In genomic region chr10:76555271-76555670, GRCh38 we compare ENCODE assay signal across 16 cellular contexts.
DNase-seq lines count a peak whose midpoint lies in the region; ATAC-seq and TF ChIP-seq lines count a peak whose summit lies in the region.
"Had no signal": no experiment of that assay in that cellular context is flagged by ENCODE, and none has a peak within 500 bp of the region (broad histone marks: within the 10 kb centered on the region; RNA-seq: fewer than 3 reads in every experiment).

No MANE protein-coding gene starts in this region.

- H3K4me2 ChIP-seq in hepatocyte = no peak overlapping the region
- H3K4me2 ChIP-seq: GM23338 had no signal

- H4K20me1 ChIP-seq in hepatocyte (ENCODE audit: insufficient read depth, poor library complexity, severe bottlenecking) = no peaks in the 10 kb centered on the region

- H3K27ac ChIP-seq in cardiac muscle cell = peak overlapping the region; percentile 88
- H3K27ac ChIP-seq in left ventricle myocardium inferior (replicated peaks) = no peak overlapping the region
- H3K27ac ChIP-seq in hepatocyte = peak overlapping the region; percentile 85
- peak overlapping the region in 3 of 4 donors; percentile 66 to 73 (median 70) for H3K27ac ChIP-seq in sigmoid colon
- H3K27ac ChIP-seq in vagina = peak overlapping the region; percentile 67
- H3K27ac ChIP-seq in right lobe of liver = no peak overlapping the region
- H3K27ac ChIP-seq: 22Rv1 had no signal

- no peak overlapping the region for H3K4me3 ChIP-seq in cardiac muscle cell
- no peak overlapping the region for H3K4me3 ChIP-seq in left ventricle myocardium inferior
- H3K4me3 ChIP-seq in hepatocyte = no peak overlapping the region
- no peak overlapping the region for H3K4me3 ChIP-seq in sigmoid colon
- no peak overlapping the region for H3K4me3 ChIP-seq in vagina
- no peak overlapping the region for H3K4me3 ChIP-seq in right lobe of liver
- H3K4me3 ChIP-seq: GM23338 had no signal

- no peak for TF ChIP-seq CTCF in cardiac muscle cell (IDR thresholded peaks at IDR 0.05; ENCODE audit: low read depth, low read length)
- no peak for TF ChIP-seq CTCF in left ventricle myocardium inferior (IDR thresholded peaks at IDR 0.05; ENCODE audit: borderline replicate concordance)
- TF ChIP-seq CTCF in hepatocyte (IDR thresholded peaks at IDR 0.05; ENCODE audit: poor library complexity) = no peak
- TF ChIP-seq CTCF in sigmoid colon (IDR thresholded peaks at IDR 0.05) = no peak
- TF ChIP-seq CTCF in vagina (IDR thresholded peaks at IDR 0.05) = no peak
- TF ChIP-seq CTCF in right lobe of liver (IDR thresholded peaks at IDR 0.05) = no peak

- DNase-seq in cardiac muscle cell (ENCODE audit: low read depth in 1 of 2, low spot score in 1 of 2) = no peak
- DNase-seq in left ventricle myocardium inferior = no peak
- DNase-seq in hepatocyte (ENCODE audit: low spot score) = no peak
- no peak for DNase-seq in sigmoid colon
- no peak for DNase-seq in vagina (ENCODE audit: extremely low spot score in 2 of 2)
- DNase-seq in LoVo (ENCODE audit: low spot score) = no peak
- DNase-seq in right lobe of liver = no peak
- DNase-seq: CD8-positive, alpha-beta T cell; COR-L47; DMS153; DMS79 treated with DMSO at 0.1 percent for 48 hours; EL; H7 had no signal

- ATAC-seq in GM21390 (IDR thresholded peaks at IDR 0.05; ENCODE audit: unreplicated experiment) (no peak), right lobe of liver (no peak)
- ATAC-seq: CD8-positive, alpha-beta T cell; GM23338 had no signal

- no peak for TF ChIP-seq EP300 in sigmoid colon (IDR thresholded peaks at IDR 0.05)

- H3K9me2 ChIP-seq in hepatocyte (replicated peaks; ENCODE audit: insufficient read depth) = no peaks in the 10 kb centered on the region

- intact Hi-C loops in left ventricle myocardium inferior (cut with micrococcal nuclease) = no loop called here
- intact Hi-C loops in sigmoid colon (cut with DNase I) = loop anchor here (5.0 to 10.0 kb wide), 2 partner anchors 87 to 300 kb away; no protein-coding TSS in a partner anchor
- intact Hi-C loops in vagina (cut with DNase I) = loop anchor here (10.0 kb wide), 1 partner anchor 440 kb away; no protein-coding TSS in a partner anchor
- intact Hi-C loops in right lobe of liver (cut with DNase I) = no loop called here

- H3K4me1 ChIP-seq in cardiac muscle cell (ENCODE audit: low read depth) (peaks cover 88% of the 10 kb centered on the region), left ventricle myocardium inferior (peaks cover 29% of the 10 kb centered on the region), hepatocyte (ENCODE audit: insufficient read depth) (peaks cover 20% of the 10 kb centered on the region), sigmoid colon (peaks cover 0 to 82% (median 64%) of the 10 kb centered on the region in 4 donors), vagina (peaks cover 67% of the 10 kb centered on the region), right lobe of liver (peaks cover 0 to 17% (median 8%) of the 10 kb centered on the region in 4 donors)

- 81% methylated on average over 1 of the region's 1 CpG for WGBS in hepatocyte (ENCODE audit: low lambda C conversion rate, missing lambda C conversion rate)
- WGBS in sigmoid colon, 2 donors = 79 to 85% methylated on average over 1 of the region's 1 CpG
- 56% methylated on average over 1 of the region's 1 CpG for WGBS in right lobe of liver (ENCODE audit: insufficient coverage, low coverage, low lambda C conversion rate, missing lambda C conversion rate)

- no peaks in the 10 kb centered on the region for H3K9me3 ChIP-seq in cardiac muscle cell (ENCODE audit: low read depth)
- no peaks in the 10 kb centered on the region for H3K9me3 ChIP-seq in left ventricle myocardium inferior (replicated peaks)
- no peaks in the 10 kb centered on the region for H3K9me3 ChIP-seq in hepatocyte (ENCODE audit: low read depth)
- H3K9me3 ChIP-seq in sigmoid colon = no peaks in the 10 kb centered on the region
- H3K9me3 ChIP-seq in vagina = no peaks in the 10 kb centered on the region
- H3K9me3 ChIP-seq in right lobe of liver = no peaks in the 10 kb centered on the region

- no peak overlapping the region for H2AFZ ChIP-seq in hepatocyte
- H2AFZ ChIP-seq: GM23338 had no signal

- no peaks in the 10 kb centered on the region for H3K27me3 ChIP-seq in cardiac muscle cell
- H3K27me3 ChIP-seq in left ventricle myocardium inferior (ENCODE audit: low read depth) = no peaks in the 10 kb centered on the region
- H3K27me3 ChIP-seq in hepatocyte = no peaks in the 10 kb centered on the region
- no peaks in the 10 kb centered on the region for H3K27me3 ChIP-seq in sigmoid colon
- H3K27me3 ChIP-seq in vagina = no peaks in the 10 kb centered on the region
- H3K27me3 ChIP-seq in right lobe of liver = no peaks in the 10 kb centered on the region

- H3K36me3 ChIP-seq in cardiac muscle cell = no peaks in the 10 kb centered on the region
- H3K36me3 ChIP-seq in left ventricle myocardium inferior = no peaks in the 10 kb centered on the region
- no peaks in the 10 kb centered on the region for H3K36me3 ChIP-seq in hepatocyte (replicated peaks; ENCODE audit: insufficient read depth, low read depth)
- no peaks in the 10 kb centered on the region for H3K36me3 ChIP-seq in sigmoid colon
- no peaks in the 10 kb centered on the region for H3K36me3 ChIP-seq in vagina
- no peaks in the 10 kb centered on the region for H3K36me3 ChIP-seq in right lobe of liver

- TF ChIP-seq POLR2A in sigmoid colon (IDR thresholded peaks at IDR 0.05) (no peak), vagina (IDR thresholded peaks at IDR 0.05) (no peak), right lobe of liver (IDR thresholded peaks at IDR 0.05) (no peak)

- H3K79me2 ChIP-seq in hepatocyte = no peaks in the 10 kb centered on the region

Comparison
In these comparisons a context has a peak if more than half of its experiments do, and no peak if none do; other contexts are left out.
1. H3K27ac ChIP-seq: peak in cardiac muscle cell (single experiment), hepatocyte (single experiment), sigmoid colon (3 of 4) and vagina (single experiment); none in left ventricle myocardium inferior (single experiment) and right lobe of liver (0 of 3).
2. intact Hi-C loops: an anchor here in sigmoid colon (5.0 to 10.0 kb wide) and vagina (10.0 kb wide); none called in left ventricle myocardium inferior and right lobe of liver.